Comparison of ENCODE assay signal across 8 cellular contexts in genomic region chr9:4738866-4739586, GRCh38. TPM values are rescaled to one million over a fixed set of nuclear protein-coding genes. Genes with fewer than 3 reads are reported as not detected.
DNase-seq lines count a peak whose midpoint lies in the region; ATAC-seq and TF ChIP-seq lines count a peak whose summit lies in the region.

No MANE protein-coding gene starts in this region.

- peak overlapping the region in 1 of 2 donors; percentile 80 for H3K27ac Mint-ChIP-seq in T-cell

- H3K4me1 Mint-ChIP-seq in T-cell: peaks cover 43 to 56% (median 50%) of the 10 kb centered on the region in 3 donors

- 83 to 90% methylated on average over 8 to 15 of the region's 19 CpGs for WGBS in gastroesophageal sphincter (ENCODE audit: low coverage in 1 of 2), 2 donors
- 83% methylated on average over 19 of the region's 19 CpGs for whole genome bisulfite sequencing in smooth muscle cell (ENCODE audit: low lambda C conversion rate)

- H3K4me3 ChIP-seq in gastroesophageal sphincter: peak overlapping the region in 1 of 2 donors; percentile 93
- peak overlapping the region; percentile 72 for H3K4me3 ChIP-seq in smooth muscle cell

- peaks cover 4% of the 10 kb centered on the region for H3F3A ChIP-seq in smooth muscle cell (ENCODE audit: low read depth)

- ATAC-seq in T-cell (replicated peaks in 1 of 4): no peak
- no peak for ATAC-seq in gastroesophageal sphincter

- CTCF ChIA-PET in T-cell (lab: Charles Lee): interaction anchor here in 1 of 2 donors (0.7 kb wide), 1 partner anchor 99 kb away, joined by 8 read pairs; no protein-coding TSS in a partner anchor

- H3K27me3 Mint-ChIP-seq in T-cell: no peaks in the 10 kb centered on the region

- H3K4me2 ChIP-seq in smooth muscle cell: peak overlapping the region; percentile 84

- H3K9me3 Mint-ChIP-seq in T-cell: no peaks in the 10 kb centered on the region

- H4K20me1 ChIP-seq in smooth muscle cell (ENCODE audit: low read depth): peaks cover 3% of the 10 kb centered on the region

- peaks cover 3% of the 10 kb centered on the region for H3K36me3 Mint-ChIP-seq in T-cell

- POLR2A ChIA-PET in T-cell (lab: Charles Lee): no interaction called here

- TF ChIP-seq POLR2A in gastroesophageal sphincter (IDR thresholded peaks at IDR 0.05): no peak

- DNase-seq in NCI-H748 (lab: John Stamatoyannopoulos, UW; ENCODE audit: unreplicated experiment) (peak; percentile 33), NCI-H748 treated with DMSO at 0.1 percent for 48 hours (lab: John Stamatoyannopoulos, UW) (no peak), T-cell (no peak), smooth muscle cell (lab: John Stamatoyannopoulos, UW; ENCODE audit: unreplicated experiment) (no peak), iPS-NIHi7 (ENCODE audit: extremely low spot score) (no peak), NOMO-1 treated with DMSO at 0.1 percent for 48 hours (lab: John Stamatoyannopoulos, UW; ENCODE audit: unreplicated experiment) (no peak)
- DNase-seq in activated effector memory CD4-positive, alpha-beta T cell treated with anti-CD3 and anti-CD28 coated beads, Interleukin-2, amount 50 U/mL, for 16 hours: no peak

- peak overlapping the region; percentile 85 to 91 (median 85) for H3K4me3 Mint-ChIP-seq in T-cell

- no peak for TF ChIP-seq EP300 in gastroesophageal sphincter (IDR thresholded peaks at IDR 0.05)

- no peaks in the 10 kb centered on the region for H3K36me3 ChIP-seq in gastroesophageal sphincter
- H3K36me3 ChIP-seq in smooth muscle cell (ENCODE audit: low read depth): no peaks in the 10 kb centered on the region

- H3K9me3 ChIP-seq in gastroesophageal sphincter (no peaks in the 10 kb centered on the region), smooth muscle cell (replicated peaks; ENCODE audit: low read depth) (no peaks in the 10 kb centered on the region)

- peak overlapping the region; percentile 62 for H3K9ac ChIP-seq in smooth muscle cell (ENCODE audit: low read depth)

- H3K4me1 ChIP-seq in gastroesophageal sphincter (peaks cover 0 to 54% (median 11%) of the 10 kb centered on the region in 3 donors), smooth muscle cell (ENCODE audit: low read depth) (peaks cover 6% of the 10 kb centered on the region)

- H3K79me2 ChIP-seq in smooth muscle cell (ENCODE audit: low read depth): peaks cover 46% of the 10 kb centered on the region

- H3K27ac ChIP-seq in gastroesophageal sphincter: peak overlapping the region in 3 of 4 donors; percentile 54 to 97 (median 97)
- H3K27ac ChIP-seq in smooth muscle cell (ENCODE audit: low read depth): no peak overlapping the region

- peak overlapping the region; percentile 87 for H2AFZ ChIP-seq in smooth muscle cell (ENCODE audit: low read depth)

- TF ChIP-seq CTCF in gastroesophageal sphincter (IDR thresholded peaks at IDR 0.05) (no peak), smooth muscle cell (IDR thresholded peaks at IDR 0.05; ENCODE audit: borderline replicate concordance, insufficient read depth, poor library complexity, severe bottlenecking) (no peak)

- H3K27me3 ChIP-seq in gastroesophageal sphincter (no peaks in the 10 kb centered on the region), smooth muscle cell (ENCODE audit: low read depth) (no peaks in the 10 kb centered on the region)

RNA-seq across cellular contexts. Expression of gene AK3, which starts 2.0 kb away (rescaled TPM):
- 10 to 100 TPM; 20.0 to 25.7 (median 23.1) TPM for total RNA-seq in T-cell
- total RNA-seq in gastroesophageal sphincter: 100 to 1,000 TPM; 104 to 139 (median 119) TPM
- 49.0 and 49.3 TPM in 2 replicates for total RNA-seq in smooth muscle cell
- polyA plus RNA-seq in smooth muscle cell: 28.7 and 35.0 TPM in 2 replicates

RNA-seq across cellular contexts. Expression of gene RCL1, which starts 53.7 kb away (rescaled TPM):
- total RNA-seq in T-cell (10 to 100 TPM; 22.0 to 38.7 (median 24.2) TPM), gastroesophageal sphincter (10 to 100 TPM; 10.1 to 19.0 (median 11.6) TPM), smooth muscle cell (7.9 and 11.1 TPM in 2 replicates)
- 5.8 and 7.9 TPM in 2 replicates for polyA plus RNA-seq in smooth muscle cell

RNA-seq across cellular contexts. Expression of gene CDC37L1, which starts 59.7 kb away (rescaled TPM):
- total RNA-seq in T-cell (10 to 100 TPM; 20.6 to 26.8 (median 23.7) TPM), gastroesophageal sphincter (100 to 1,000 TPM in 1 of 4 donors, 10 to 100 TPM in 3; 61.4 to 101 (median 84.7) TPM), smooth muscle cell (19.2 and 35.8 TPM in 2 replicates)
- 11.7 and 16.0 TPM in 2 replicates for polyA plus RNA-seq in smooth muscle cell
